ENCODE assay signal across 8 cellular contexts in genomic region chr6:28944412-28945006, GRCh38. TPM values are rescaled to one million over a fixed set of nuclear protein-coding genes. Genes with fewer than 3 reads are reported as not detected.
A peak's percentile ranks its signal among the peaks of the same experiment; 100 is the strongest.
DNase-seq lines count a peak whose midpoint lies in the region; ATAC-seq and TF ChIP-seq lines count a peak whose summit lies in the region.

No MANE protein-coding gene starts in this region.

- peak overlapping the region; percentile 83 for H3K4me2 ChIP-seq in GM23338

- no peaks in the 10 kb centered on the region for H3K36me3 ChIP-seq in GM23338 (ENCODE audit: insufficient read depth)

- CTCF ChIA-PET in activated CD4-positive, alpha-beta memory T cell treated with anti-CD3 and anti-CD28 coated beads, Interleukin-2, amount 10 ng/mL, durations not matched to agents 7 days and 5 days (lab: Charles Lee): interaction anchor here (1.0 to 1.4 kb wide), 2 partner anchors 72 to 106 kb away, joined by 3 read pairs; no protein-coding TSS in a partner anchor

- peaks cover 26% of the 10 kb centered on the region for H3K27me3 Mint-ChIP-seq in GM23338 (ENCODE audit: insufficient read depth, low read depth, poor library complexity)
- H3K27me3 Mint-ChIP-seq in activated CD4-positive, alpha-beta memory T cell treated with anti-CD3 and anti-CD28 coated beads, Interleukin-2, amount 10 ng/mL, durations not matched to agents 7 days and 5 days: no peaks in the 10 kb centered on the region

- DNase-seq in A172 (ENCODE audit: low spot score): peak; percentile 76
- peak; percentile 80 for DNase-seq in GM23338 (ENCODE audit: low spot score)
- DNase-seq in NCI-H748 treated with DMSO at 0.1 percent for 48 hours (lab: John Stamatoyannopoulos, UW): peak; percentile 66
- peak; percentile 70 for DNase-seq in activated CD4-positive, alpha-beta memory T cell treated with anti-CD3 and anti-CD28 coated beads, Interleukin-2, amount 10 ng/mL, durations not matched to agents 7 days and 5 days
- DNase-seq in effector CD8-positive, alpha-beta T cell (lab: John Stamatoyannopoulos, UW): peak; percentile 37
- peak; percentile 85 for DNase-seq in medulla oblongata (ENCODE audit: extremely low spot score)
- peak; percentile 53 for DNase-seq in stimulated activated CD8-positive, alpha-beta memory T cell treated with anti-CD3 and anti-CD28 coated beads, Interleukin-12 subunit alpha, Interleukin-12 subunit beta, amount 100 ng/mL, for 1 hour (ENCODE audit: low read depth)

- H3K4me3 ChIP-seq in GM23338: peak overlapping the region; percentile 87

- peaks cover 9% of the 10 kb centered on the region; the same call in 1 of the 2 replicates for H3F3A ChIP-seq in GM23338 (replicated peaks; ENCODE audit: low read depth)

- no peak overlapping the region for H3K27ac ChIP-seq in GM23338 (ENCODE audit: low read depth)

- ATAC-seq in GM23338: no peak; the same call in 2 of the 3 replicates
- no peak for ATAC-seq in GM18907 (IDR thresholded peaks at IDR 0.05; ENCODE audit: unreplicated experiment)

- H3K4me1 Mint-ChIP-seq in GM23338: peaks cover 23% of the 10 kb centered on the region
- H3K4me1 Mint-ChIP-seq in activated CD4-positive, alpha-beta memory T cell treated with anti-CD3 and anti-CD28 coated beads, Interleukin-2, amount 10 ng/mL, durations not matched to agents 7 days and 5 days: peaks cover 48% of the 10 kb centered on the region

- H4K20me1 ChIP-seq in GM23338 (replicated peaks; ENCODE audit: insufficient read depth): no peaks in the 10 kb centered on the region

- peaks cover 6% of the 10 kb centered on the region; the same call in 2 of the 3 replicates for H3K36me3 Mint-ChIP-seq in GM23338 (ENCODE audit: low read depth)
- H3K36me3 Mint-ChIP-seq in activated CD4-positive, alpha-beta memory T cell treated with anti-CD3 and anti-CD28 coated beads, Interleukin-2, amount 10 ng/mL, durations not matched to agents 7 days and 5 days (ENCODE audit: low read depth): peaks cover 3% of the 10 kb centered on the region

- no peaks in the 10 kb centered on the region for H3K79me2 ChIP-seq in GM23338 (replicated peaks; ENCODE audit: insufficient read depth)

- no peak for TF ChIP-seq CTCF in GM23338 (conservative IDR thresholded peaks at IDR 0.05; ENCODE audit: low read depth in 2 of 2)

- peaks cover 17% of the 10 kb centered on the region for H3K4me1 ChIP-seq in GM23338 (ENCODE audit: insufficient read depth)

- no peaks in the 10 kb centered on the region for H3K27me3 ChIP-seq in GM23338 (ENCODE audit: insufficient read depth)

- POLR2A ChIA-PET in activated CD4-positive, alpha-beta memory T cell treated with anti-CD3 and anti-CD28 coated beads, Interleukin-2, amount 10 ng/mL, durations not matched to agents 7 days and 5 days (lab: Charles Lee): interaction anchor here (1.9 kb wide), 1 partner anchor 21 kb away, joined by 6 read pairs; the partner anchor contains the start of gene TRIM27

- H3K27ac Mint-ChIP-seq in GM23338: peak overlapping the region; percentile 78
- peak overlapping the region; percentile 88 for H3K27ac Mint-ChIP-seq in activated CD4-positive, alpha-beta memory T cell treated with anti-CD3 and anti-CD28 coated beads, Interleukin-2, amount 10 ng/mL, durations not matched to agents 7 days and 5 days

- no peaks in the 10 kb centered on the region for H3K9me2 ChIP-seq in GM23338 (ENCODE audit: insufficient read depth)

- peaks cover 21% of the 10 kb centered on the region for H3K9me3 Mint-ChIP-seq in GM23338
- no peaks in the 10 kb centered on the region for H3K9me3 Mint-ChIP-seq in activated CD4-positive, alpha-beta memory T cell treated with anti-CD3 and anti-CD28 coated beads, Interleukin-2, amount 10 ng/mL, durations not matched to agents 7 days and 5 days

- peak overlapping the region; percentile 98 for H2AFZ ChIP-seq in GM23338

- H3K4me3 Mint-ChIP-seq in GM23338: peak overlapping the region; percentile 94
- H3K4me3 Mint-ChIP-seq in activated CD4-positive, alpha-beta memory T cell treated with anti-CD3 and anti-CD28 coated beads, Interleukin-2, amount 10 ng/mL, durations not matched to agents 7 days and 5 days: peak overlapping the region; percentile 81

TF ChIP-seq in GM23338, 12 proteins besides CTCF, POLR2A, EP300 and RAD21 (continues in another document):
- TF ChIP-seq CREB1 (CRISPR knock-in tag; IDR thresholded peaks at IDR 0.05; ENCODE audit: low read depth) (peak; percentile 65), ZNF114 (CRISPR knock-in tag; IDR thresholded peaks at IDR 0.05) (no peak), ZNF331 (CRISPR knock-in tag; IDR thresholded peaks at IDR 0.05; ENCODE audit: low read depth) (peak; percentile 2; the same call in 1 of the 2 replicates), EZH2phosphoT487 (IDR thresholded peaks at IDR 0.05; ENCODE audit: unreplicated experiment) (no peak), ETS1 (IDR thresholded peaks at IDR 0.05) (peak; percentile 47; the same call in 1 of the 2 replicates)
- TF ChIP-seq, protein P1, sequence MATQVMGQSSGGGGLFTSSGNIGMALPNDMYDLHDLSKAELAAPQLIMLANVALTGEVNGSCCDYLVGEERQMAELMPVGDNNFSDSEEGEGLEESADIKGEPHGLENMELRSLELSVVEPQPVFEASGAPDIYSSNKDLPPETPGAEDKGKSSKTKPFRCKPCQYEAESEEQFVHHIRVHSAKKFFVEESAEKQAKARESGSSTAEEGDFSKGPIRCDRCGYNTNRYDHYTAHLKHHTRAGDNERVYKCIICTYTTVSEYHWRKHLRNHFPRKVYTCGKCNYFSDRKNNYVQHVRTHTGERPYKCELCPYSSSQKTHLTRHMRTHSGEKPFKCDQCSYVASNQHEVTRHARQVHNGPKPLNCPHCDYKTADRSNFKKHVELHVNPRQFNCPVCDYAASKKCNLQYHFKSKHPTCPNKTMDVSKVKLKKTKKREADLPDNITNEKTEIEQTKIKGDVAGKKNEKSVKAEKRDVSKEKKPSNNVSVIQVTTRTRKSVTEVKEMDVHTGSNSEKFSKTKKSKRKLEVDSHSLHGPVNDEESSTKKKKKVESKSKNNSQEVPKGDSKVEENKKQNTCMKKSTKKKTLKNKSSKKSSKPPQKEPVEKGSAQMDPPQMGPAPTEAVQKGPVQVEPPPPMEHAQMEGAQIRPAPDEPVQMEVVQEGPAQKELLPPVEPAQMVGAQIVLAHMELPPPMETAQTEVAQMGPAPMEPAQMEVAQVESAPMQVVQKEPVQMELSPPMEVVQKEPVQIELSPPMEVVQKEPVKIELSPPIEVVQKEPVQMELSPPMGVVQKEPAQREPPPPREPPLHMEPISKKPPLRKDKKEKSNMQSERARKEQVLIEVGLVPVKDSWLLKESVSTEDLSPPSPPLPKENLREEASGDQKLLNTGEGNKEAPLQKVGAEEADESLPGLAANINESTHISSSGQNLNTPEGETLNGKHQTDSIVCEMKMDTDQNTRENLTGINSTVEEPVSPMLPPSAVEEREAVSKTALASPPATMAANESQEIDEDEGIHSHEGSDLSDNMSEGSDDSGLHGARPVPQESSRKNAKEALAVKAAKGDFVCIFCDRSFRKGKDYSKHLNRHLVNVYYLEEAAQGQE (IDR thresholded peaks at IDR 0.05; ENCODE audit: unreplicated experiment): no peak

RNA-seq across cellular contexts. Expression of gene TRIM27, which starts 20.7 kb away (rescaled TPM):
- 59.1 and 66.4 TPM in 2 replicates for total RNA-seq in A172 (2014; rRNA removed; shearing (Covaris generic))
- 98.4 and 127 TPM in 2 replicates for total RNA-seq in GM23338 (2014; rRNA removed; shearing (Covaris generic))
- 43.1 and 47.9 TPM in 2 replicates for polyA plus RNA-seq in GM23338 (2016; fragmentation: Nextera tagmentation; extraction: Ambion mirVana)
- total RNA-seq in activated CD4-positive, alpha-beta memory T cell treated with anti-CD3 and anti-CD28 coated beads, Interleukin-2, amount 10 ng/mL, durations not matched to agents 7 days and 5 days: 10 to 100 TPM; 56.8 to 58.0 TPM
